8 cellular contexts compared by ENCODE assay signal in the genomic region with DNA sequence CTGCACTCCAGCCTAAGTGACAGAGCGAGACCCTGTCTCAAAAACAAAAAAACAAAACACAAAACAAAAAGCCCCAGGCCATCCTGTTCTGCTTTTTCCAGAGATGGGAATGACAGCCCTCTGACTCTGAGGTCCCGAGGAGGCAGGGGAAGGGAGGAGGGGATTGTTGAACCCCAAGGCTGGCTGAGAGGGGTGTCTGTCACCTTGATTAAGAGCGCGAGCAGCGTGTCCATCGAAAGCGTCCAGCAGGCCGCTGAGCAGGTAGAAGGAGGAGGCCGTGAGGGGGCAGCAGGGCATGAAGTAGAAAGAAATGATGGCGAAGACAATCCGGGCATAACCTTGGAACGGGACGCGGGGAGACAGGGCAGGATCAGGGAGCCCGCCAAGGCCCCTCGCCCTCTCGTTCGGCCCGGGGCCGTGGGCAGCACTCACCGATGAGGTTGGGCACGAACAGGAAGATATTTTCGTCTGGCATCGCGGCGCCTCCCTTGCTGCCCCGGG. TPM values are rescaled to one million over a fixed set of nuclear protein-coding genes. Genes with fewer than 3 reads are reported as not detected.
DNase-seq lines count a peak whose midpoint lies in the region; ATAC-seq and TF ChIP-seq lines count a peak whose summit lies in the region.

No MANE protein-coding gene starts in this region.

- intact Hi-C loops in left colon (cut with DNase I, micrococcal nuclease) = loop anchor here in 1 of 2 donors (10.0 kb wide), 1 partner anchor 62 kb away; the partner anchor contains the start of gene KCTD13

- no peaks in the 10 kb centered on the region for H3K36me3 ChIP-seq in Karpas-422 (ENCODE audit: insufficient read depth, low read length)
- peaks cover 18% of the 10 kb centered on the region for H3K36me3 ChIP-seq in brain microvascular endothelial cell (replicated peaks)
- H3K36me3 ChIP-seq in stomach smooth muscle (ENCODE audit: control insufficient read depth in 2 of 2, insufficient read depth in 2 of 2, low read length in 2 of 2) = peaks cover 13 to 22% of the 10 kb centered on the region in 2 donors

- H3K4me2 ChIP-seq in Karpas-422 (ENCODE audit: low read depth, low read length, poor library complexity, severe bottlenecking) = peak overlapping the region; percentile 71

- no peaks in the 10 kb centered on the region for H3K9me2 ChIP-seq in Karpas-422 (replicated peaks; ENCODE audit: insufficient read depth, low read length)

- DNase-seq in NCI-H748 (lab: John Stamatoyannopoulos, UW; ENCODE audit: unreplicated experiment) (peak; percentile 33), NCI-H748 treated with DMSO at 0.1 percent for 48 hours (lab: John Stamatoyannopoulos, UW) (no peak), Karpas-422 (peak; percentile 51), brain microvascular endothelial cell (no peak), left colon (peak in 1 of 2 donors; percentile 51), NCI-H524 treated with DMSO at 0.1 percent for 48 hours (lab: John Stamatoyannopoulos, UW) (no peak)

- H3K79me2 ChIP-seq in Karpas-422 (ENCODE audit: low read length) = peaks cover 9% of the 10 kb centered on the region

- peak overlapping the region; percentile 77; the same call in 1 of the 2 replicates for H2AFZ ChIP-seq in Karpas-422 (ENCODE audit: low read length)

- TF ChIP-seq CTCF in brain microvascular endothelial cell (IDR thresholded peaks at IDR 0.05; ENCODE audit: low read depth, low read length, missing control alignments) = peak; percentile 44

- H3K27ac ChIP-seq in Karpas-422 (ENCODE audit: low read length) (no peak overlapping the region), brain microvascular endothelial cell (peak overlapping the region; percentile 99), stomach smooth muscle (ENCODE audit: low read length) (peak overlapping the region; percentile 93)

- H3K27me3 ChIP-seq in Karpas-422 (ENCODE audit: low read length) (no peaks in the 10 kb centered on the region), brain microvascular endothelial cell (replicated peaks) (no peaks in the 10 kb centered on the region), stomach smooth muscle (ENCODE audit: control insufficient read depth in 1 of 2, insufficient read depth in 2 of 2, low read length in 2 of 2) (no peaks in the 10 kb centered on the region)

- peak; percentile 30 for ATAC-seq in left colon
- ATAC-seq in GM19035 (IDR thresholded peaks at IDR 0.05; ENCODE audit: unreplicated experiment) = no peak

- H3K9me3 ChIP-seq in Karpas-422 (ENCODE audit: low read length) (no peaks in the 10 kb centered on the region), stomach smooth muscle (ENCODE audit: control insufficient read depth in 2 of 2, low read length in 2 of 2) (no peaks in the 10 kb centered on the region)

- in situ Hi-C loops in brain microvascular endothelial cell (cut with HindIII; ENCODE audit: low pct_ligation_motif_present, low sequenced_read_pairs) = no loop called here

- H3K4me3 ChIP-seq in Karpas-422 (ENCODE audit: low read length) (peak overlapping the region; percentile 85), brain microvascular endothelial cell (ENCODE audit: low read depth, low read length) (peak overlapping the region; percentile 85), stomach smooth muscle (ENCODE audit: low read length in 2 of 2) (peak overlapping the region; percentile 87 to 89)

- no peaks in the 10 kb centered on the region for H4K20me1 ChIP-seq in Karpas-422 (ENCODE audit: insufficient read depth, low read depth, low read length)

- H3K9ac ChIP-seq in Karpas-422 (ENCODE audit: low read length) (peak overlapping the region; percentile 80), stomach smooth muscle (ENCODE audit: low read length in 2 of 2) (peak overlapping the region; percentile 88 to 95)

- H3K4me1 ChIP-seq in Karpas-422 (ENCODE audit: low read length) = peaks cover 12% of the 10 kb centered on the region
- H3K4me1 ChIP-seq in stomach smooth muscle (ENCODE audit: control insufficient read depth, insufficient read depth, low read length) = peaks cover 19% of the 10 kb centered on the region

RNA-seq across cellular contexts. Expression of gene CDIPT, which starts 0.6 kb away (rescaled TPM):
- total RNA-seq in Karpas-422 (2014; rRNA removed; shearing (Covaris generic); ENCODE audit: low replicate concordance) = 48.1 and 57.4 TPM in 2 replicates
- 10 to 100 TPM; 62.9 to 85.3 TPM for total RNA-seq in left colon

RNA-seq across cellular contexts. Expression of gene SEZ6L2, which starts 36.9 kb away (rescaled TPM):
- total RNA-seq in Karpas-422 (2014; rRNA removed; shearing (Covaris generic); ENCODE audit: low replicate concordance) = 0.04 TPM in 1 of 2 replicates, not detected in the other
- 10 to 100 TPM; 11.1 to 13.0 TPM for total RNA-seq in left colon

RNA-seq across cellular contexts. Expression of gene ASPHD1, which starts 37.9 kb away (rescaled TPM):
- total RNA-seq in Karpas-422 (2014; rRNA removed; shearing (Covaris generic); ENCODE audit: low replicate concordance) = 0.19 and 2.2 TPM in 2 replicates
- 1 to 10 TPM; 1.7 to 2.0 TPM for total RNA-seq in left colon

RNA-seq across cellular contexts. Expression of gene MVP, which starts 42.2 kb away (rescaled TPM):
- 7.8 and 25.7 TPM in 2 replicates for total RNA-seq in Karpas-422 (2014; rRNA removed; shearing (Covaris generic); ENCODE audit: low replicate concordance)
- 100 to 1,000 TPM; 467 to 578 TPM for total RNA-seq in left colon

RNA-seq across cellular contexts. Expression of gene PAGR1, which starts 46.5 kb away (rescaled TPM):
- 25.4 and 69.2 TPM in 2 replicates for total RNA-seq in Karpas-422 (2014; rRNA removed; shearing (Covaris generic); ENCODE audit: low replicate concordance)
- total RNA-seq in left colon = 10 to 100 TPM; 16.8 to 17.4 TPM

Comparison
In these comparisons a context has a peak if more than half of its experiments do, and no peak if none do; other contexts are left out.
1. DNase-seq: peak in NCI-H748 (single experiment) and Karpas-422 (single experiment); none in NCI-H748 treated with DMSO at 0.1 percent for 48 hours (single experiment), brain microvascular endothelial cell (single experiment) and NCI-H524 treated with DMSO at 0.1 percent for 48 hours (single experiment).
2. RNA of gene SEZ6L2, which starts 36.9 kb away (total RNA-seq): 11.1 to 13.0 TPM in left colon; 0.04 TPM in Karpas-422; every median in the first group is over 10 times any median in the second.
3. Peak in every context shown above with its lines, with median percentiles within 50 percentile points of each other: H3K4me3 ChIP-seq.